In the genomic region with DNA sequence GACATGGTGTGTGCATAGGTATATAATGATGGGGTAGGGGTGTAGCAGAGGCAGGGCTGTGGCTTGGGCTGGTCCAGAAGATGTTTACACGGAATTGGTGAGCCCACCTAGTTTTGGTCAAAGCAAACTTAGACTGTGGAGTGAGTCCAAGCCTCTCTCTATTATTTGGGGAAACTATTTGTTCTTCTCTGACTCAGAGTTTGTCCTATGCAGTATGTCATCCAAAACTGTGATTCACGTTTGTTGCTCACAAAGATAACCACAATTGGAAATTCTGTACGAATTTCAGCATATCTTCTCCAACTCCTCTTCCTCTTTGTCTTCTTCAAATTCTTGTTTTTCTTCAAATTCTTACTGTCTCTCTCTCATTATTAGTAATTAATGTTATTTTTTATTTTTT, we compare ENCODE assay signal across 18 cellular contexts.
DNase-seq lines count a peak whose midpoint lies in the region; FAIRE-seq and TF ChIP-seq lines count a peak whose summit lies in the region.
"Had no signal": no experiment of that assay in that cellular context is flagged by ENCODE, and none has a peak within 500 bp of the region (broad histone marks: within the 10 kb centered on the region; RNA-seq: fewer than 3 reads in every experiment).

No MANE protein-coding gene starts in this region.

- H3K36me3 ChIP-seq in ACC112 (ENCODE audit: insufficient read depth, low read length) (no peaks in the 10 kb centered on the region), astrocyte (ENCODE audit: insufficient read depth, low read length) (no peaks in the 10 kb centered on the region)
- H3K36me3 ChIP-seq: lower lobe of right lung, SJSA1 had no signal

- peaks cover 3% of the 10 kb centered on the region for H3K9me3 Mint-ChIP-seq in astrocyte (ENCODE audit: unreplicated experiment)
- H3K9me3 Mint-ChIP-seq in activated T-cell treated with anti-CD3 and anti-CD28 coated beads, Interleukin-2, amount 50 U/mL, for 24 hours, result peaks cover 4% of the 10 kb centered on the region
- H3K9me3 Mint-ChIP-seq: activated naive CD4-positive, alpha-beta T cell treated with anti-CD3 and anti-CD28 coated beads, Interleukin-2, amount 10 ng/mL, durations not matched to agents 7 days and 5 days; stimulated activated naive B cell treated with anti-CD40 and anti-IgM and Interleukin-4, amounts not matched to agents 10 μg/mL and 1 μg/mL and 100 μg/mL, for 72 hours had no signal

- peak; percentile 79 for DNase-seq in HT1080 (ENCODE audit: low read depth)
- DNase-seq in astrocyte (ENCODE audit: low read depth), result peak; percentile 73
- DNase-seq in fibroblast of the aortic adventitia (ENCODE audit: low read depth), result peak; percentile 72
- no peak for DNase-seq in activated CD8-positive, alpha-beta memory T cell treated with anti-CD3 and anti-CD28 coated beads, Interleukin-2, amount 50 U/mL, for 48 hours
- DNase-seq in activated T-cell treated with anti-CD3 and anti-CD28 coated beads, Interleukin-2, amount 50 U/mL, for 24 hours, result no peak
- DNase-seq in NCI-H345 (lab: John Stamatoyannopoulos, UW), result no peak
- DNase-seq in HuH-7.5 (ENCODE audit: low spot score), result no peak
- DNase-seq: activated CD4-positive, alpha-beta T cell treated with anti-CD3 and anti-CD28 coated beads for 36 hours; activated naive CD4-positive, alpha-beta T cell treated with anti-CD3 and anti-CD28 coated beads, Interleukin-2, amount 10 ng/mL, durations not matched to agents 7 days and 5 days; effector CD4-positive, alpha-beta T cell; lower lobe of right lung; naive thymus-derived CD8-positive, alpha-beta T cell; NCI-H1436; stimulated activated naive B cell treated with anti-CD40 and anti-IgM and Interleukin-4, amounts not matched to agents 10 μg/mL and 1 μg/mL and 100 μg/mL, for 72 hours had no signal

- H3K9me3 ChIP-seq in astrocyte (ENCODE audit: insufficient read depth, low read depth, low read length), result no peaks in the 10 kb centered on the region
- H3K9me3 ChIP-seq: lower lobe of right lung, SJSA1 had no signal

- peaks cover 44% of the 10 kb centered on the region for H3K4me1 ChIP-seq in ACC112 (ENCODE audit: control insufficient read depth, insufficient read depth, low read length, unreplicated experiment)
- H3K4me1 ChIP-seq in astrocyte (ENCODE audit: insufficient read depth, low read length), result peaks cover 13% of the 10 kb centered on the region
- H3K4me1 ChIP-seq: lower lobe of right lung had no signal

- H3K9ac ChIP-seq in astrocyte (ENCODE audit: low read length), result no peak overlapping the region

- peaks cover 7% of the 10 kb centered on the region for H3K4me1 Mint-ChIP-seq in astrocyte (ENCODE audit: low read depth, unreplicated experiment)
- no peaks in the 10 kb centered on the region for H3K4me1 Mint-ChIP-seq in activated T-cell treated with anti-CD3 and anti-CD28 coated beads, Interleukin-2, amount 50 U/mL, for 24 hours (ENCODE audit: low read depth)
- H3K4me1 Mint-ChIP-seq: activated CD4-positive, alpha-beta T cell treated with anti-CD3 and anti-CD28 coated beads for 36 hours; activated naive CD4-positive, alpha-beta T cell treated with anti-CD3 and anti-CD28 coated beads, Interleukin-2, amount 10 ng/mL, durations not matched to agents 7 days and 5 days; naive thymus-derived CD8-positive, alpha-beta T cell; stimulated activated naive B cell treated with anti-CD40 and anti-IgM and Interleukin-4, amounts not matched to agents 10 μg/mL and 1 μg/mL and 100 μg/mL, for 72 hours had no signal

- H3K27ac ChIP-seq in ACC112 (ENCODE audit: low read depth, low read length) (peak overlapping the region; percentile 68), astrocyte (ENCODE audit: low read depth, low read length) (peak overlapping the region; percentile 31)
- H3K27ac ChIP-seq: lower lobe of right lung, SJSA1 had no signal

- H3K27me3 Mint-ChIP-seq in astrocyte (ENCODE audit: low read depth, unreplicated experiment), result no peaks in the 10 kb centered on the region
- no peaks in the 10 kb centered on the region for H3K27me3 Mint-ChIP-seq in activated T-cell treated with anti-CD3 and anti-CD28 coated beads, Interleukin-2, amount 50 U/mL, for 24 hours
- H3K27me3 Mint-ChIP-seq: activated CD4-positive, alpha-beta T cell treated with anti-CD3 and anti-CD28 coated beads for 36 hours; activated naive CD4-positive, alpha-beta T cell treated with anti-CD3 and anti-CD28 coated beads, Interleukin-2, amount 10 ng/mL, durations not matched to agents 7 days and 5 days; stimulated activated naive B cell treated with anti-CD40 and anti-IgM and Interleukin-4, amounts not matched to agents 10 μg/mL and 1 μg/mL and 100 μg/mL, for 72 hours; type B pancreatic cell had no signal

- no peak overlapping the region for H3K27ac Mint-ChIP-seq in astrocyte (ENCODE audit: unreplicated experiment)
- no peak overlapping the region for H3K27ac Mint-ChIP-seq in activated T-cell treated with anti-CD3 and anti-CD28 coated beads, Interleukin-2, amount 50 U/mL, for 24 hours
- H3K27ac Mint-ChIP-seq: activated CD4-positive, alpha-beta T cell treated with anti-CD3 and anti-CD28 coated beads for 36 hours; activated naive CD4-positive, alpha-beta T cell treated with anti-CD3 and anti-CD28 coated beads, Interleukin-2, amount 10 ng/mL, durations not matched to agents 7 days and 5 days; stimulated activated naive B cell treated with anti-CD40 and anti-IgM and Interleukin-4, amounts not matched to agents 10 μg/mL and 1 μg/mL and 100 μg/mL, for 72 hours; type B pancreatic cell had no signal

- H3K4me3 ChIP-seq in ACC112 (ENCODE audit: low read depth, low read length), result peak overlapping the region; percentile 48; the same call in 1 of the 2 replicates
- no peak overlapping the region for H3K4me3 ChIP-seq in astrocyte (ENCODE audit: insufficient read depth, low read depth, low read length)
- no peak overlapping the region for H3K4me3 ChIP-seq in fibroblast of the aortic adventitia (ENCODE audit: low read depth, low read length)
- H3K4me3 ChIP-seq: GM12878, lower lobe of right lung, SJSA1 had no signal

- no peak for FAIRE-seq in astrocyte (lab: Jason Lieb, UNC)
- FAIRE-seq: GM12878 had no signal

- H2AFZ ChIP-seq in ACC112 (ENCODE audit: low read length, unreplicated experiment), result peak overlapping the region; percentile 29
- no peak overlapping the region for H2AFZ ChIP-seq in astrocyte (ENCODE audit: low read depth, low read length)

- H4K20me1 ChIP-seq in astrocyte (ENCODE audit: insufficient read depth, low read length), result no peaks in the 10 kb centered on the region

- H3K4me3 Mint-ChIP-seq in astrocyte (ENCODE audit: unreplicated experiment), result no peak overlapping the region
- H3K4me3 Mint-ChIP-seq in activated T-cell treated with anti-CD3 and anti-CD28 coated beads, Interleukin-2, amount 50 U/mL, for 24 hours, result no peak overlapping the region
- H3K4me3 Mint-ChIP-seq: activated CD4-positive, alpha-beta T cell treated with anti-CD3 and anti-CD28 coated beads for 36 hours; activated naive CD4-positive, alpha-beta T cell treated with anti-CD3 and anti-CD28 coated beads, Interleukin-2, amount 10 ng/mL, durations not matched to agents 7 days and 5 days; naive thymus-derived CD8-positive, alpha-beta T cell; stimulated activated naive B cell treated with anti-CD40 and anti-IgM and Interleukin-4, amounts not matched to agents 10 μg/mL and 1 μg/mL and 100 μg/mL, for 72 hours; type B pancreatic cell had no signal

- H3K27me3 ChIP-seq in ACC112 (ENCODE audit: insufficient read depth, low read length), result no peaks in the 10 kb centered on the region
- H3K27me3 ChIP-seq in astrocyte (ENCODE audit: insufficient read depth, low read length), result no peaks in the 10 kb centered on the region
- H3K27me3 ChIP-seq: SJSA1 had no signal

- TF ChIP-seq CTCF in astrocyte (IDR thresholded peaks at IDR 0.05; ENCODE audit: insufficient read depth, low read depth, low read length) (no peak), fibroblast of the aortic adventitia (IDR thresholded peaks at IDR 0.05; ENCODE audit: insufficient read depth, low read length) (no peak)

- H3K79me2 ChIP-seq in ACC112 (ENCODE audit: control insufficient read depth, insufficient read depth, low read length, unreplicated experiment) (no peaks in the 10 kb centered on the region), astrocyte (ENCODE audit: insufficient read depth, low read length) (no peaks in the 10 kb centered on the region)

- H3K4me2 ChIP-seq in astrocyte (ENCODE audit: low read length), result peak overlapping the region; percentile 46

- no peaks in the 10 kb centered on the region for H3K36me3 Mint-ChIP-seq in astrocyte (ENCODE audit: low read depth, unreplicated experiment)
- H3K36me3 Mint-ChIP-seq in activated T-cell treated with anti-CD3 and anti-CD28 coated beads, Interleukin-2, amount 50 U/mL, for 24 hours (ENCODE audit: low read depth), result no peaks in the 10 kb centered on the region
- H3K36me3 Mint-ChIP-seq: activated naive CD4-positive, alpha-beta T cell treated with anti-CD3 and anti-CD28 coated beads, Interleukin-2, amount 10 ng/mL, durations not matched to agents 7 days and 5 days; naive thymus-derived CD8-positive, alpha-beta T cell; stimulated activated naive B cell treated with anti-CD40 and anti-IgM and Interleukin-4, amounts not matched to agents 10 μg/mL and 1 μg/mL and 100 μg/mL, for 72 hours; type B pancreatic cell had no signal

Comparison
In these comparisons a context has a peak if more than half of its experiments do, and no peak if none do; other contexts are left out.
1. DNase-seq: peak in HT1080 (single experiment), astrocyte (single experiment) and fibroblast of the aortic adventitia (single experiment); none in activated CD8-positive, alpha-beta memory T cell treated with anti-CD3 and anti-CD28 coated beads, Interleukin-2, amount 50 U/mL, for 48 hours (single experiment), activated T-cell treated with anti-CD3 and anti-CD28 coated beads, Interleukin-2, amount 50 U/mL, for 24 hours (single experiment), NCI-H345 (single experiment) and HuH-7.5 (single experiment).